Comparison of ENCODE assay signal across 14 cellular contexts in genomic region chr15:44554934-44555723, GRCh38. TPM values are rescaled to one million over a fixed set of nuclear protein-coding genes. Genes with fewer than 3 reads are reported as not detected.
A peak's percentile ranks its signal among the peaks of the same experiment; 100 is the strongest.
DNase-seq lines count a peak whose midpoint lies in the region; ATAC-seq and TF ChIP-seq lines count a peak whose summit lies in the region.
"Had no signal": no experiment of that assay in that cellular context is flagged by ENCODE, and none has a peak within 500 bp of the region (broad histone marks: within the 10 kb centered on the region; RNA-seq: fewer than 3 reads in every experiment).

No MANE protein-coding gene starts in this region.

- H3K27ac Mint-ChIP-seq in stimulated activated naive CD8-positive, alpha-beta T cell treated with anti-CD3 and anti-CD28 coated beads, Interleukin-15, amount 100 ng/mL, for 72 hours: peak overlapping the region; percentile 27 to 67
- peak overlapping the region; percentile 71 for H3K27ac Mint-ChIP-seq in activated T-helper 2 cell treated with anti-CD3 and anti-CD28 coated beads, Interferon-gamma antibody, Interleukin-2, Interleukin-4, amounts not matched to agents 10 μg/mL and 5 μg/mL and 100 μg/mL, durations not matched to agents 14 hours and 24 hours and 36 hours

- H3K4me3 ChIP-seq in right atrium auricular region: no peak overlapping the region
- H3K4me3 ChIP-seq: BLaER1, stomach had no signal

- no peaks in the 10 kb centered on the region for H3K9me3 ChIP-seq in right atrium auricular region
- H3K9me3 ChIP-seq: BLaER1, stomach had no signal

- H3K9me3 Mint-ChIP-seq in stimulated activated naive CD8-positive, alpha-beta T cell treated with anti-CD3 and anti-CD28 coated beads, Interleukin-15, amount 100 ng/mL, for 72 hours: no peaks in the 10 kb centered on the region
- H3K9me3 Mint-ChIP-seq in activated T-helper 2 cell treated with anti-CD3 and anti-CD28 coated beads, Interferon-gamma antibody, Interleukin-2, Interleukin-4, amounts not matched to agents 10 μg/mL and 5 μg/mL and 100 μg/mL, durations not matched to agents 14 hours and 24 hours and 36 hours: no peaks in the 10 kb centered on the region

- H3K27ac ChIP-seq in right atrium auricular region: peak overlapping the region in 1 of 2 donors; percentile 41
- H3K27ac ChIP-seq: BLaER1, stomach had no signal

- ATAC-seq in stimulated activated naive CD8-positive, alpha-beta T cell treated with anti-CD3 and anti-CD28 coated beads, Interleukin-15, amount 100 ng/mL, for 72 hours: no peak
- ATAC-seq in stimulated activated naive CD8-positive, alpha-beta T cell treated with anti-CD3 and anti-CD28 coated beads, Interleukin-15, Interleukin-2, amounts not matched to agents 100 U/mL and 50 U/mL, for 24 hours: no peak
- ATAC-seq in GM18909 (IDR thresholded peaks at IDR 0.05; ENCODE audit: poor library complexity, unreplicated experiment): no peak
- no peak for ATAC-seq in GM19351 (IDR thresholded peaks at IDR 0.05; ENCODE audit: unreplicated experiment)

- peaks cover 77% of the 10 kb centered on the region for H3K36me3 ChIP-seq in right atrium auricular region

- no peaks in the 10 kb centered on the region for H3K27me3 Mint-ChIP-seq in stimulated activated naive CD8-positive, alpha-beta T cell treated with anti-CD3 and anti-CD28 coated beads, Interleukin-15, amount 100 ng/mL, for 72 hours
- no peaks in the 10 kb centered on the region for H3K27me3 Mint-ChIP-seq in activated T-helper 2 cell treated with anti-CD3 and anti-CD28 coated beads, Interferon-gamma antibody, Interleukin-2, Interleukin-4, amounts not matched to agents 10 μg/mL and 5 μg/mL and 100 μg/mL, durations not matched to agents 14 hours and 24 hours and 36 hours (ENCODE audit: low read depth)

- intact Hi-C loops in activated T-helper 2 cell treated with anti-CD3 and anti-CD28 coated beads, Interferon-gamma antibody, Interleukin-2, Interleukin-4, amounts not matched to agents 10 μg/mL and 5 μg/mL and 100 μg/mL, durations not matched to agents 14 hours and 24 hours and 36 hours (cut with micrococcal nuclease): no loop called here

- no peaks in the 10 kb centered on the region for H3K27me3 ChIP-seq in right atrium auricular region
- H3K27me3 ChIP-seq: BLaER1, stomach had no signal

- no peak for TF ChIP-seq CTCF in right atrium auricular region (IDR thresholded peaks at IDR 0.05)

- no peak overlapping the region for H3K4me3 Mint-ChIP-seq in stimulated activated naive CD8-positive, alpha-beta T cell treated with anti-CD3 and anti-CD28 coated beads, Interleukin-15, amount 100 ng/mL, for 72 hours
- no peak overlapping the region for H3K4me3 Mint-ChIP-seq in activated T-helper 2 cell treated with anti-CD3 and anti-CD28 coated beads, Interferon-gamma antibody, Interleukin-2, Interleukin-4, amounts not matched to agents 10 μg/mL and 5 μg/mL and 100 μg/mL, durations not matched to agents 14 hours and 24 hours and 36 hours (ENCODE audit: low read depth)

- DNase-seq in stimulated activated naive CD8-positive, alpha-beta T cell treated with anti-CD3 and anti-CD28 coated beads, Interleukin-15, amount 100 ng/mL, for 72 hours: no peak
- no peak for DNase-seq in stimulated activated naive CD8-positive, alpha-beta T cell treated with anti-CD3 and anti-CD28 coated beads, Interleukin-15, Interleukin-2, amounts not matched to agents 100 U/mL and 50 U/mL, for 24 hours
- no peak for DNase-seq in activated T-helper 2 cell treated with anti-CD3 and anti-CD28 coated beads, Interferon-gamma antibody, Interleukin-2, Interleukin-4, amounts not matched to agents 10 μg/mL and 5 μg/mL and 100 μg/mL, durations not matched to agents 14 hours and 24 hours and 36 hours (ENCODE audit: low spot score)
- DNase-seq in right atrium auricular region (ENCODE audit: low spot score) (peak; percentile 16), NCI-H1694 (lab: John Stamatoyannopoulos, UW) (no peak), DMS53 treated with DMSO at 0.1 percent for 48 hours (lab: John Stamatoyannopoulos, UW; ENCODE audit: unreplicated experiment) (no peak)
- DNase-seq: islet precursor cell; NCI-H524; stimulated activated CD4-positive, alpha-beta T cell treated with anti-CD3 and anti-CD28 coated beads, Interleukin-4, amount 100 ng/mL, for 1 hour; stomach; T-helper 9 cell had no signal

- peaks cover 0 to 21% of the 10 kb centered on the region in 2 donors for H3K4me1 ChIP-seq in right atrium auricular region

- peaks cover 26% of the 10 kb centered on the region for H3K4me1 Mint-ChIP-seq in stimulated activated naive CD8-positive, alpha-beta T cell treated with anti-CD3 and anti-CD28 coated beads, Interleukin-15, amount 100 ng/mL, for 72 hours
- peaks cover 21% of the 10 kb centered on the region for H3K4me1 Mint-ChIP-seq in activated T-helper 2 cell treated with anti-CD3 and anti-CD28 coated beads, Interferon-gamma antibody, Interleukin-2, Interleukin-4, amounts not matched to agents 10 μg/mL and 5 μg/mL and 100 μg/mL, durations not matched to agents 14 hours and 24 hours and 36 hours (ENCODE audit: low read depth)

- H3K36me3 Mint-ChIP-seq in activated T-helper 2 cell treated with anti-CD3 and anti-CD28 coated beads, Interferon-gamma antibody, Interleukin-2, Interleukin-4, amounts not matched to agents 10 μg/mL and 5 μg/mL and 100 μg/mL, durations not matched to agents 14 hours and 24 hours and 36 hours (ENCODE audit: low read depth): peaks cover 73% of the 10 kb centered on the region

RNA-seq across cellular contexts. Expression of gene EIF3J, which starts 18.2 kb away (rescaled TPM):
- 127 and 135 TPM in 2 replicates for total RNA-seq in activated T-helper 2 cell treated with anti-CD3 and anti-CD28 coated beads, Interferon-gamma antibody, Interleukin-2, Interleukin-4, amounts not matched to agents 10 μg/mL and 5 μg/mL and 100 μg/mL, durations not matched to agents 14 hours and 24 hours and 36 hours
- total RNA-seq in right atrium auricular region: 10 to 100 TPM; 27.2 to 34.5 TPM
